11 cellular contexts compared by ENCODE assay signal in the genomic region with DNA sequence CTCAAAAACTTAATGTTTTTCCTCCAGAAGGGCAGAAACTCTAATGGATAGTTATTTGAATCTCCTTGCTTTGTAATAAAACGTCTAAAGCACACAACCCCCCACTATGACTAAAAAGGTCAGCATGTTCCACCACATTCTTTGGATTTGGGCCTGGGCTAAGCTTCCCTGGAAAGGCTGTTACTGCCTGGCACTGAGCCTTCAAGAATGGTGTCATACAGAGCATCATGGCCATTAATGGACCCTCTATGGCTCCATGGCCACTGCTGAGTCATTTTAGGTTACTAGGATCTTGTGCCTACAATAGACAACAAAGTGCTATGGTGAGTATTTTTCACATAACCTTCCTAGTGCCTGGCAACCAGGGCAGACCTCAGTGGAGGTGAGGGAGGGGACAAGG.
DNase-seq lines count a peak whose midpoint lies in the region; ATAC-seq and TF ChIP-seq lines count a peak whose summit lies in the region.
"Had no signal": no experiment of that assay in that cellular context is flagged by ENCODE, and none has a peak within 500 bp of the region (broad histone marks: within the 10 kb centered on the region; RNA-seq: fewer than 3 reads in every experiment).

No MANE protein-coding gene starts in this region.

- no peaks in the 10 kb centered on the region for H3K27me3 Mint-ChIP-seq in chondrocyte (ENCODE audit: low read depth)
- H3K27me3 Mint-ChIP-seq in natural killer cell treated with Interleukin-12 subunit alpha and Interleukin-12 subunit beta and Interleukin-15 and Interleukin-18, amount 100 ng/mL, for 72 hours: no peaks in the 10 kb centered on the region
- no peaks in the 10 kb centered on the region for H3K27me3 Mint-ChIP-seq in CD8-positive, alpha-beta memory T cell

- no peak overlapping the region for H3K4me3 Mint-ChIP-seq in chondrocyte (ENCODE audit: unreplicated experiment)
- no peak overlapping the region for H3K4me3 Mint-ChIP-seq in natural killer cell treated with Interleukin-12 subunit alpha and Interleukin-12 subunit beta and Interleukin-15 and Interleukin-18, amount 100 ng/mL, for 72 hours
- H3K4me3 Mint-ChIP-seq in CD8-positive, alpha-beta memory T cell: no peak overlapping the region

- WGBS in upper lobe of left lung, 2 donors: 21 to 47% methylated on average over 1 of the region's 1 CpG

- no peak for TF ChIP-seq CTCF in chondrocyte (IDR thresholded peaks at IDR 0.05)
- no peak for TF ChIP-seq CTCF in lower lobe of right lung (IDR thresholded peaks at IDR 0.05)
- no peak for TF ChIP-seq CTCF in upper lobe of left lung (IDR thresholded peaks at IDR 0.05)

- H3K9me3 Mint-ChIP-seq in chondrocyte (ENCODE audit: low read depth): no peaks in the 10 kb centered on the region
- peaks cover 13% of the 10 kb centered on the region for H3K9me3 Mint-ChIP-seq in natural killer cell treated with Interleukin-12 subunit alpha and Interleukin-12 subunit beta and Interleukin-15 and Interleukin-18, amount 100 ng/mL, for 72 hours
- peaks cover 4 to 27% (median 9%) of the 10 kb centered on the region in 5 donors for H3K9me3 Mint-ChIP-seq in CD8-positive, alpha-beta memory T cell

- H3K9me3 ChIP-seq in lower lobe of right lung: no peaks in the 10 kb centered on the region
- no peaks in the 10 kb centered on the region for H3K9me3 ChIP-seq in upper lobe of left lung
- H3K9me3 ChIP-seq in CD8-positive, alpha-beta memory T cell (ENCODE audit: low read length): no peaks in the 10 kb centered on the region
- H3K9me3 ChIP-seq: SJSA1 had no signal

- H3K36me3 ChIP-seq in lower lobe of right lung (no peaks in the 10 kb centered on the region), upper lobe of left lung (no peaks in the 10 kb centered on the region)
- no peaks in the 10 kb centered on the region for H3K36me3 ChIP-seq in CD8-positive, alpha-beta memory T cell (ENCODE audit: insufficient read depth, low read length)
- H3K36me3 ChIP-seq: SJSA1 had no signal

- H3K27ac Mint-ChIP-seq in chondrocyte (ENCODE audit: unreplicated experiment): peak overlapping the region; percentile 84
- H3K27ac Mint-ChIP-seq in natural killer cell treated with Interleukin-12 subunit alpha and Interleukin-12 subunit beta and Interleukin-15 and Interleukin-18, amount 100 ng/mL, for 72 hours: no peak overlapping the region
- no peak overlapping the region for H3K27ac Mint-ChIP-seq in CD8-positive, alpha-beta memory T cell

- no peaks in the 10 kb centered on the region for H3K36me3 Mint-ChIP-seq in chondrocyte (ENCODE audit: low read depth)
- H3K36me3 Mint-ChIP-seq in natural killer cell treated with Interleukin-12 subunit alpha and Interleukin-12 subunit beta and Interleukin-15 and Interleukin-18, amount 100 ng/mL, for 72 hours: peaks cover 14% of the 10 kb centered on the region
- no peaks in the 10 kb centered on the region for H3K36me3 Mint-ChIP-seq in CD8-positive, alpha-beta memory T cell

- DNase-seq in HT-29 (ENCODE audit: low spot score): peak; percentile 57
- no peak for DNase-seq in chondrocyte (ENCODE audit: low spot score)
- no peak for DNase-seq in lower lobe of right lung
- DNase-seq in upper lobe of left lung: no peak
- DNase-seq in natural killer cell treated with Interleukin-12 subunit alpha and Interleukin-12 subunit beta and Interleukin-15 and Interleukin-18, amount 100 ng/mL, for 72 hours (ENCODE audit: low spot score): no peak
- no peak for DNase-seq in CD8-positive, alpha-beta memory T cell
- no peak for DNase-seq in NCI-H1930 (lab: John Stamatoyannopoulos, UW)
- DNase-seq in NCI-H187 (lab: John Stamatoyannopoulos, UW): no peak
- DNase-seq: cerebellar nuclear complex, NCI-H2029 had no signal

- CTCF ChIA-PET in CD8-positive, alpha-beta memory T cell (lab: Charles Lee): no interaction called here

- ATAC-seq in lower lobe of right lung (peak; percentile 52 to 59), upper lobe of left lung (ENCODE audit: low FRiP score in 2 of 2) (peak; percentile 80 to 92)
- no peak for ATAC-seq in natural killer cell treated with Interleukin-12 subunit alpha and Interleukin-12 subunit beta and Interleukin-15 and Interleukin-18, amount 100 ng/mL, for 72 hours

- no peaks in the 10 kb centered on the region for H3K4me1 ChIP-seq in lower lobe of right lung
- H3K4me1 ChIP-seq in upper lobe of left lung: no peaks in the 10 kb centered on the region
- no peaks in the 10 kb centered on the region for H3K4me1 ChIP-seq in CD8-positive, alpha-beta memory T cell (ENCODE audit: insufficient read depth, low read length)
- H3K4me1 ChIP-seq: SJSA1 had no signal

- H3K4me3 ChIP-seq in lower lobe of right lung (no peak overlapping the region), upper lobe of left lung (no peak overlapping the region)
- no peak overlapping the region for H3K4me3 ChIP-seq in CD8-positive, alpha-beta memory T cell (ENCODE audit: low read length)
- H3K4me3 ChIP-seq: SJSA1 had no signal

- intact Hi-C loops in lower lobe of right lung (cut with DNase I): no loop called here

- POLR2A ChIA-PET in CD8-positive, alpha-beta memory T cell (lab: Charles Lee): no interaction called here

- TF ChIP-seq EP300 in upper lobe of left lung (IDR thresholded peaks at IDR 0.05): no peak

- no peak for TF ChIP-seq POLR2A in upper lobe of left lung (IDR thresholded peaks at IDR 0.05)

- H3K27me3 ChIP-seq in lower lobe of right lung (ENCODE audit: low read depth) (no peaks in the 10 kb centered on the region), upper lobe of left lung (no peaks in the 10 kb centered on the region)
- H3K27me3 ChIP-seq in CD8-positive, alpha-beta memory T cell (ENCODE audit: insufficient read depth, low read length, poor library complexity, severe bottlenecking): no peaks in the 10 kb centered on the region
- H3K27me3 ChIP-seq: SJSA1 had no signal

- peaks cover 31% of the 10 kb centered on the region for H3K4me1 Mint-ChIP-seq in chondrocyte (ENCODE audit: low read depth)
- H3K4me1 Mint-ChIP-seq in natural killer cell treated with Interleukin-12 subunit alpha and Interleukin-12 subunit beta and Interleukin-15 and Interleukin-18, amount 100 ng/mL, for 72 hours (ENCODE audit: low read depth in 2 of 2): no peaks in the 10 kb centered on the region
- H3K4me1 Mint-ChIP-seq in CD8-positive, alpha-beta memory T cell: no peaks in the 10 kb centered on the region

- H3K27ac ChIP-seq in lower lobe of right lung (no peak overlapping the region), upper lobe of left lung (peak overlapping the region in 1 of 4 donors; percentile 46)
- no peak overlapping the region for H3K27ac ChIP-seq in CD8-positive, alpha-beta memory T cell (ENCODE audit: low read depth, low read length)
- H3K27ac ChIP-seq: SJSA1 had no signal

Comparison
In these comparisons a context has a peak if more than half of its experiments do, and no peak if none do; other contexts are left out.
1. ATAC-seq: peak in lower lobe of right lung (2 of 2) and upper lobe of left lung (2 of 2); none in natural killer cell treated with Interleukin-12 subunit alpha and Interleukin-12 subunit beta and Interleukin-15 and Interleukin-18, amount 100 ng/mL, for 72 hours (0 of 2).